ENCODE assay signal across 20 cellular contexts in the genomic region with DNA sequence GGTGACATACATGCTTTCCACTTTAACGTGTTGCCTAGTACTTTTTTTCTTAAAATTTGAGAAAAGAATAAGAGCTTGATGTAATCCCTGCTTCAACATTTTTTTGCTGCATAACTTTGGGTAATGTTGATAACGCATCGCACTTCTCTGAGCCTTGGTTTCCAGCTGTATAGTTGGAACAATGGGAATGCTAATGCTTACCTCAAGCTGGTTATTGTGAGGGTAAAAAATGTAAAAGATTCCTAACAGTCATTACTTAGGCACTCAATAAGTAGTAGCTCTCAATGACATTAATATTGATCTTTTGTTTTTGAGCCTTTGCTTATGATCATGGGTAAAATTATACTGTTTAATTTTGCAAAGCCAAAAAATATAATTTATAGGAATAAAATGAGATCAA.
"Had no signal": no experiment of that assay in that cellular context is flagged by ENCODE, and none has a peak within 500 bp of the region (broad histone marks: within the 10 kb centered on the region; RNA-seq: fewer than 3 reads in every experiment).

No MANE protein-coding gene starts in this region.

- H3K27ac ChIP-seq: dorsolateral prefrontal cortex, ovary, psoas muscle, sigmoid colon, stomach, thyroid gland, vagina had no signal

- H3K27ac Mint-ChIP-seq: naive thymus-derived CD8-positive, alpha-beta T cell; nephron progenitor cell; stimulated activated effector memory CD8-positive, alpha-beta T cell treated with anti-CD3 and anti-CD28 coated beads, Interleukin-12 subunit alpha, Interleukin-12 subunit beta, amount 100 ng/mL, for 72 hours had no signal

- H3K36me3 Mint-ChIP-seq: naive thymus-derived CD8-positive, alpha-beta T cell; stimulated activated effector memory CD8-positive, alpha-beta T cell treated with anti-CD3 and anti-CD28 coated beads, Interleukin-12 subunit alpha, Interleukin-12 subunit beta, amount 100 ng/mL, for 72 hours had no signal

- H3K9me3 Mint-ChIP-seq: nephron progenitor cell had no signal

- H3K36me3 ChIP-seq: ovary, sigmoid colon, stomach, thyroid gland, vagina had no signal

- H3K27me3 ChIP-seq: dorsolateral prefrontal cortex, ovary, sigmoid colon, stomach, thyroid gland, vagina had no signal

- H3K4me1 ChIP-seq: psoas muscle, sigmoid colon, stomach, thyroid gland, vagina had no signal

- ATAC-seq: left ventricle myocardium superior; naive thymus-derived CD8-positive, alpha-beta T cell; psoas muscle; right cardiac atrium; stimulated activated effector memory CD8-positive, alpha-beta T cell treated with anti-CD3 and anti-CD28 coated beads, Interleukin-12 subunit alpha, Interleukin-12 subunit beta, amount 100 ng/mL, for 72 hours had no signal

- H3K9me3 ChIP-seq: ovary, psoas muscle, sigmoid colon, stomach, thyroid gland, vagina had no signal

- H3K4me3 ChIP-seq: dorsolateral prefrontal cortex, ovary, psoas muscle, sigmoid colon, stomach, thyroid gland, vagina had no signal

- H3K27me3 Mint-ChIP-seq: naive thymus-derived CD8-positive, alpha-beta T cell had no signal

- H3K4me3 Mint-ChIP-seq: naive thymus-derived CD8-positive, alpha-beta T cell; nephron progenitor cell; stimulated activated effector memory CD8-positive, alpha-beta T cell treated with anti-CD3 and anti-CD28 coated beads, Interleukin-12 subunit alpha, Interleukin-12 subunit beta, amount 100 ng/mL, for 72 hours had no signal

- DNase-seq: cortex of kidney; dorsolateral prefrontal cortex; effector CD4-positive, alpha-beta T cell; head of caudate nucleus; left ventricle myocardium superior; naive thymus-derived CD8-positive, alpha-beta T cell; nephron progenitor cell; occipital lobe; ovary; posterior cingulate gyrus; psoas muscle; right cardiac atrium; sigmoid colon; stimulated activated CD4-positive, alpha-beta T cell treated with anti-CD3 and anti-CD28 coated beads, Interleukin-2, amount 100 ng/mL, for 24 hours; stimulated activated CD4-positive, alpha-beta T cell treated with anti-CD3 and anti-CD28 coated beads, Interleukin-4, amount 100 ng/mL, for 24 hours; stimulated activated naive CD4-positive, alpha-beta T cell treated with Interleukin-2 at 50 U/mL for 16 hours; stomach; thyroid gland had no signal

- H3K4me1 Mint-ChIP-seq: naive thymus-derived CD8-positive, alpha-beta T cell; nephron progenitor cell; stimulated activated effector memory CD8-positive, alpha-beta T cell treated with anti-CD3 and anti-CD28 coated beads, Interleukin-12 subunit alpha, Interleukin-12 subunit beta, amount 100 ng/mL, for 72 hours had no signal
